In the genomic region with DNA sequence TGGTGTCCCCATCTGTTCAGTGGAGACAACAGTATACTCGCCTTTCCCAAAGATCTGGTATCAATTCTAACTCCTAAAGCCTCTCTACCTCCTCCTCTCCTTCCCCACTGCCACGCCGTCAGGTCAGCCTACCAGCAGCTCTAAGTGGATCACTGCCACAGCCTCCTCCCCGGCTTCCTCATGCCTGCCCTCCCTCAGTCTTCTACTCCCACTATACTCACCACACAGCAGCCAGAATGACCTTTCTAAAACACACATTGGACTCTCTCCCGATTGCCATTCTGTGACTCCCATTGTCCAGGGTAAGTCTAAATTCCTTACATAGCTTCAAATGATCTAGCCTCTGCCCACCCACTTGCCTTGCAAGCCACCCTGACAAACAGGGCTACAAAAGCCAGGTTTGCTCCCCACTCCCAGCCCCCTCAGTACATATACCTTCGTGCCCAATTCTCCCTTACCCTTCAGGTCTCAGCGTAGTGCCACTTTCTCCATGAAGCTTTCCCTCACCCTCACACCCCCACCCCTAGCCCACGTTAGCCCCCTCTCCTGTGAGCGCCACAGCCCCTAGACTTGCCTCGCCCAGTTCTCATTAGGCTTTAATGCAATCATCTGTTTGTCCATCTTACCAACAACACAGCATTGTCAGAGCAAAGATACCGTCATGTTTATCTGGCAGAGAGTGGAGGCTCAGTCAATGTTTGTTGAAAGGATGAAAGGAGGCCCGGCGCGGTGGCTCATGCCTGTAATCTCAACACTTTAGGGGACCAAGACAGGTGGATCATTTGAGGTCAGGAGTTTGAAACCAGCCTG, we compare ENCODE assay signal across 13 cellular contexts. TPM values are rescaled to one million over a fixed set of nuclear protein-coding genes. Genes with fewer than 3 reads are reported as not detected.
DNase-seq lines count a peak whose midpoint lies in the region; ATAC-seq and TF ChIP-seq lines count a peak whose summit lies in the region.
"Had no signal": no experiment of that assay in that cellular context is flagged by ENCODE, and none has a peak within 500 bp of the region (broad histone marks: within the 10 kb centered on the region; RNA-seq: fewer than 3 reads in every experiment).

No MANE protein-coding gene starts in this region.

- H3K4me3 Mint-ChIP-seq in activated T-helper 2 cell treated with anti-CD3 and anti-CD28 coated beads, Interferon-gamma antibody, Interleukin-2, Interleukin-4, amounts not matched to agents 10 μg/mL and 5 μg/mL and 100 μg/mL, durations not matched to agents 14 hours and 24 hours and 36 hours (ENCODE audit: low read depth) = no peak overlapping the region
- no peak overlapping the region for H3K4me3 Mint-ChIP-seq in osteocyte (ENCODE audit: unreplicated experiment)
- H3K4me3 Mint-ChIP-seq: activated B cell treated with CpG ODN at 0.5 μM for 24 hours had no signal

- peaks cover 12% of the 10 kb centered on the region for H3K4me1 Mint-ChIP-seq in activated T-helper 2 cell treated with anti-CD3 and anti-CD28 coated beads, Interferon-gamma antibody, Interleukin-2, Interleukin-4, amounts not matched to agents 10 μg/mL and 5 μg/mL and 100 μg/mL, durations not matched to agents 14 hours and 24 hours and 36 hours (ENCODE audit: low read depth)
- no peaks in the 10 kb centered on the region for H3K4me1 Mint-ChIP-seq in osteocyte (ENCODE audit: unreplicated experiment)

- ATAC-seq in GM21737 (IDR thresholded peaks at IDR 0.05; ENCODE audit: unreplicated experiment) (no peak), HG03045 (IDR thresholded peaks at IDR 0.05; ENCODE audit: unreplicated experiment) (no peak)

- no peak overlapping the region for H3K4me3 ChIP-seq in fibroblast of the aortic adventitia (ENCODE audit: low read depth, low read length)

- no peaks in the 10 kb centered on the region for H3K27me3 Mint-ChIP-seq in activated T-helper 2 cell treated with anti-CD3 and anti-CD28 coated beads, Interferon-gamma antibody, Interleukin-2, Interleukin-4, amounts not matched to agents 10 μg/mL and 5 μg/mL and 100 μg/mL, durations not matched to agents 14 hours and 24 hours and 36 hours (ENCODE audit: low read depth)
- H3K27me3 Mint-ChIP-seq in osteocyte (ENCODE audit: unreplicated experiment) = no peaks in the 10 kb centered on the region
- H3K27me3 Mint-ChIP-seq: activated B cell treated with CpG ODN at 0.5 μM for 24 hours had no signal

- no peaks in the 10 kb centered on the region for H3K9me3 Mint-ChIP-seq in activated T-helper 2 cell treated with anti-CD3 and anti-CD28 coated beads, Interferon-gamma antibody, Interleukin-2, Interleukin-4, amounts not matched to agents 10 μg/mL and 5 μg/mL and 100 μg/mL, durations not matched to agents 14 hours and 24 hours and 36 hours
- no peaks in the 10 kb centered on the region for H3K9me3 Mint-ChIP-seq in osteocyte (ENCODE audit: unreplicated experiment)
- H3K9me3 Mint-ChIP-seq: activated B cell treated with CpG ODN at 0.5 μM for 24 hours had no signal

- intact Hi-C loops in activated T-helper 2 cell treated with anti-CD3 and anti-CD28 coated beads, Interferon-gamma antibody, Interleukin-2, Interleukin-4, amounts not matched to agents 10 μg/mL and 5 μg/mL and 100 μg/mL, durations not matched to agents 14 hours and 24 hours and 36 hours (cut with micrococcal nuclease) = no loop called here

- in situ Hi-C loops in G401 (cut with HindIII; ENCODE audit: low sequenced_read_pairs) = no loop called here

- TF ChIP-seq CTCF in fibroblast of the aortic adventitia (IDR thresholded peaks at IDR 0.05; ENCODE audit: insufficient read depth, low read length) (no peak), osteocyte (IDR thresholded peaks at IDR 0.05) (no peak)

- peak; percentile 43 for DNase-seq in G401 (ENCODE audit: low spot score)
- no peak for DNase-seq in activated T-helper 2 cell treated with anti-CD3 and anti-CD28 coated beads, Interferon-gamma antibody, Interleukin-2, Interleukin-4, amounts not matched to agents 10 μg/mL and 5 μg/mL and 100 μg/mL, durations not matched to agents 14 hours and 24 hours and 36 hours (ENCODE audit: low spot score)
- peak; percentile 73 for DNase-seq in fibroblast of the aortic adventitia (ENCODE audit: low read depth)
- DNase-seq in renal cortical epithelial cell (ENCODE audit: low read depth) = peak; percentile 18
- no peak for DNase-seq in osteocyte (ENCODE audit: extremely low spot score, unreplicated experiment)
- no peak for DNase-seq in DMS153 (lab: John Stamatoyannopoulos, UW)
- DNase-seq: activated B cell treated with CpG ODN at 0.5 μM for 24 hours; activated CD8-positive, alpha-beta memory T cell treated with anti-CD3 and anti-CD28 coated beads, Interleukin-2, amount 50 U/mL, for 4 hours; foreskin melanocyte; SK-N-SH; stimulated activated CD4-positive, alpha-beta T cell treated with anti-CD3 and anti-CD28 coated beads, Interleukin-2, amount 100 ng/mL, for 24 hours had no signal

- H3K36me3 Mint-ChIP-seq in activated T-helper 2 cell treated with anti-CD3 and anti-CD28 coated beads, Interferon-gamma antibody, Interleukin-2, Interleukin-4, amounts not matched to agents 10 μg/mL and 5 μg/mL and 100 μg/mL, durations not matched to agents 14 hours and 24 hours and 36 hours (ENCODE audit: low read depth) = peaks cover 23% of the 10 kb centered on the region
- H3K36me3 Mint-ChIP-seq in osteocyte (ENCODE audit: unreplicated experiment) = peaks cover 21% of the 10 kb centered on the region

- H3K27ac Mint-ChIP-seq in activated T-helper 2 cell treated with anti-CD3 and anti-CD28 coated beads, Interferon-gamma antibody, Interleukin-2, Interleukin-4, amounts not matched to agents 10 μg/mL and 5 μg/mL and 100 μg/mL, durations not matched to agents 14 hours and 24 hours and 36 hours = peak overlapping the region; percentile 3
- no peak overlapping the region for H3K27ac Mint-ChIP-seq in osteocyte (ENCODE audit: unreplicated experiment)
- H3K27ac Mint-ChIP-seq: activated B cell treated with CpG ODN at 0.5 μM for 24 hours had no signal

RNA-seq across cellular contexts. Expression of a gene that starts 9.5 kb away (rescaled TPM):
- total RNA-seq in G401 (2014; rRNA removed; shearing (Covaris generic)) = 8.5 and 14.3 TPM in 2 replicates
- total RNA-seq in activated T-helper 2 cell treated with anti-CD3 and anti-CD28 coated beads, Interferon-gamma antibody, Interleukin-2, Interleukin-4, amounts not matched to agents 10 μg/mL and 5 μg/mL and 100 μg/mL, durations not matched to agents 14 hours and 24 hours and 36 hours = 45.9 and 50.3 TPM in 2 replicates
- 2.6 and 7.9 TPM in 2 replicates for total RNA-seq in fibroblast of the aortic adventitia (ENCODE audit: low replicate concordance)
- 9.5 and 143 TPM in 2 replicates for total RNA-seq in renal cortical epithelial cell
- 0.37 and 0.51 TPM in 2 replicates for total RNA-seq in osteocyte

RNA-seq across cellular contexts. Expression of a gene that starts 17.7 kb away (rescaled TPM):
- 111 and 117 TPM in 2 replicates for total RNA-seq in G401 (2014; rRNA removed; shearing (Covaris generic))
- 55.3 and 59.1 TPM in 2 replicates for total RNA-seq in activated T-helper 2 cell treated with anti-CD3 and anti-CD28 coated beads, Interferon-gamma antibody, Interleukin-2, Interleukin-4, amounts not matched to agents 10 μg/mL and 5 μg/mL and 100 μg/mL, durations not matched to agents 14 hours and 24 hours and 36 hours
- total RNA-seq in fibroblast of the aortic adventitia (ENCODE audit: low replicate concordance) (50.3 and 52.2 TPM in 2 replicates), renal cortical epithelial cell (31.2 and 40.3 TPM in 2 replicates), osteocyte (49.6 and 59.5 TPM in 2 replicates)

Comparison
In these comparisons a context has a peak if more than half of its experiments do, and no peak if none do; other contexts are left out.
1. DNase-seq: peak in G401 (single experiment), fibroblast of the aortic adventitia (single experiment) and renal cortical epithelial cell (single experiment); none in activated T-helper 2 cell treated with anti-CD3 and anti-CD28 coated beads, Interferon-gamma antibody, Interleukin-2, Interleukin-4, amounts not matched to agents 10 μg/mL and 5 μg/mL and 100 μg/mL, durations not matched to agents 14 hours and 24 hours and 36 hours (single experiment), osteocyte (single experiment) and DMS153 (single experiment).